ENCODE assay signal across 29 cellular contexts in genomic region chr5:5751987-5752386, GRCh38.
DNase-seq lines count a peak whose midpoint lies in the region; ATAC-seq, FAIRE-seq and TF ChIP-seq lines count a peak whose summit lies in the region.
"Had no signal": no experiment of that assay in that cellular context is flagged by ENCODE, and none has a peak within 500 bp of the region (broad histone marks: within the 10 kb centered on the region; RNA-seq: fewer than 3 reads in every experiment).

No MANE protein-coding gene starts in this region.

- H3K9ac ChIP-seq in GM12878 (ENCODE audit: control insufficient read depth, insufficient read depth, low read length), result no peak overlapping the region

- FAIRE-seq in GM12878 (lab: Jason Lieb, UNC), result no peak
- FAIRE-seq: astrocyte, keratinocyte, TTC549 had no signal

- no peaks in the 10 kb centered on the region for H3K36me3 ChIP-seq in GM12878 (ENCODE audit: control insufficient read depth in 2 of 2, insufficient read depth in 2 of 2, low read length in 1 of 2)
- H3K36me3 ChIP-seq: neutrophil, tibial nerve had no signal

- RAD21 ChIA-PET in GM12878 (lab: Charles Lee; ENCODE audit: unreplicated experiment), result interaction anchor here (1.3 kb wide), 1 partner anchor 12 kb away, joined by 3 read pairs; no protein-coding TSS in a partner anchor

- H3K4me2 ChIP-seq in GM12878 (ENCODE audit: control insufficient read depth, insufficient read depth), result peak overlapping the region; percentile 82

- no peak for TF ChIP-seq RAD21 in GM12878 (IDR thresholded peaks at IDR 0.05; ENCODE audit: insufficient read depth, low read depth, low read length)

- H3K27me3 ChIP-seq in GM12878 (replicated peaks in 1 of 2; ENCODE audit: control insufficient read depth in 2 of 2, insufficient read depth in 2 of 2, low read length in 1 of 2), result no peaks in the 10 kb centered on the region
- H3K27me3 ChIP-seq: neutrophil, tibial nerve had no signal

- no peaks in the 10 kb centered on the region; the same call in 1 of the 3 replicates for H3K9me3 ChIP-seq in GM12878 (replicated peaks; ENCODE audit: control insufficient read depth, insufficient read depth, low read length)
- H3K9me3 ChIP-seq: neutrophil, psoas muscle had no signal

- peaks cover 56% of the 10 kb centered on the region for H3K4me1 ChIP-seq in GM12878 (ENCODE audit: control insufficient read depth, insufficient read depth, low read length)
- H3K4me1 ChIP-seq: psoas muscle, tibial nerve had no signal

- CTCF ChIA-PET in GM12878 (lab: Yijun Ruan, JAX), result no interaction called here

- H3K79me2 ChIP-seq in GM12878 (ENCODE audit: control insufficient read depth, insufficient read depth, low read length), result no peaks in the 10 kb centered on the region

- POLR2A ChIA-PET in GM12878 (lab: Charles Lee), result interaction anchor here (0.5 to 0.8 kb wide), 2 partner anchors 13 to 16 kb away, joined by 3 read pairs; no protein-coding TSS in a partner anchor

- H3K4me3 ChIP-seq in GM12864 (ENCODE audit: low read depth, low read length), result peak overlapping the region; percentile 13
- H3K4me3 ChIP-seq in GM12878, result peak overlapping the region; percentile 14; the same call in 1 of the 2 replicates
- H3K4me3 ChIP-seq: lung, psoas muscle, tibial nerve had no signal

- H2AFZ ChIP-seq in GM12878 (ENCODE audit: control insufficient read depth, low read depth, low read length), result peak overlapping the region; percentile 18

- BruUV-seq in GM12878 (replicated peaks; lab: Mats Ljungman, UMichigan), result no TSS peak

- 2% methylated on average over 7 of the region's 7 CpGs for WGBS in GM12878 (ENCODE audit: insufficient coverage, insufficient replicate concordance, low lambda C conversion rate, missing lambda C conversion rate)

- intact Hi-C loops in GM12878 (cut with micrococcal nuclease; ENCODE audit: unreplicated experiment), result loop anchor here (5.0 to 10.0 kb wide), 4 partner anchors 257 to 963 kb away; partner anchors contain the start of genes ICE1, MED10 and TENT4A

- TF ChIP-seq POLR2A in GM12878 (IDR thresholded peaks at IDR 0.05; ENCODE audit: low read depth, low read length), result no peak

- DNase-seq in GM12864 (ENCODE audit: low read depth) (no peak), NCI-H345 (lab: John Stamatoyannopoulos, UW) (peak; percentile 83), GM12878 (ENCODE audit: low read depth, low spot score) (peak; percentile 28), NCI-H526 treated with DMSO at 0.1 percent for 48 hours (lab: John Stamatoyannopoulos, UW) (no peak)
- no peak for DNase-seq in activated CD4-positive, alpha-beta T cell treated with anti-CD3 and anti-CD28 coated beads for 1 hour
- DNase-seq: activated CD4-positive, alpha-beta T cell treated with anti-CD3 and anti-CD28 coated beads for 48 hours; CD8-positive, alpha-beta memory T cell; cerebellar nuclear complex; DND-41; erythroblast; foreskin melanocyte; H7; hypothalamus; NCI-H446; OCI-M1; psoas muscle; SHP77; stimulated activated CD4-positive, alpha-beta T cell treated with anti-CD3 and anti-CD28 coated beads, Interleukin-2, amount 100 ng/mL, for 24 hours; stimulated activated naive CD4-positive, alpha-beta T cell had no signal

- H3K27ac ChIP-seq in GM12878 (ENCODE audit: control insufficient read depth, insufficient read depth), result peak overlapping the region; percentile 57
- H3K27ac ChIP-seq: HL-60, neutrophil, psoas muscle, tibial nerve had no signal

- SMC1A ChIA-PET in GM12878 (lab: Charles Lee; ENCODE audit: uncharacterized antibody, unreplicated experiment), result interaction anchor here (0.9 kb wide), 1 partner anchor 12 kb away, joined by 3 read pairs; no protein-coding TSS in a partner anchor

- peak; percentile 19 for ATAC-seq in GM21723 (IDR thresholded peaks at IDR 0.05; ENCODE audit: unreplicated experiment)
- ATAC-seq in GM12878, result peak; percentile 42
- no peak for ATAC-seq in GM18861 (IDR thresholded peaks at IDR 0.05; ENCODE audit: unreplicated experiment)
- ATAC-seq: activated naive CD4-positive, alpha-beta T cell treated with anti-CD3 and anti-CD28 coated beads, Interleukin-2, amount 50 U/mL, for 72 hours; psoas muscle had no signal

- no peaks in the 10 kb centered on the region for H4K20me1 ChIP-seq in GM12878 (ENCODE audit: control insufficient read depth, insufficient read depth)

- TF ChIP-seq CTCF in GM12864 (IDR thresholded peaks at IDR 0.05; ENCODE audit: low read depth, low read length, missing control alignments) (no peak), GM12878 (IDR thresholded peaks at IDR 0.05 in 2 of 3, conservative IDR thresholded peaks at IDR 0.05 in 1 of 3; ENCODE audit: control insufficient read depth in 2 of 3, extremely low read depth in 1 of 3, insufficient read depth in 1 of 3, low read depth in 3 of 3, low read length in 3 of 3) (no peak)

- in situ Hi-C loops in GM12878 (cut with MboI), result loop anchor here (10.0 kb wide), 1 partner anchor 983 kb away; no protein-coding TSS in a partner anchor

- no peak for TF ChIP-seq EP300 in GM12878 (IDR thresholded peaks at IDR 0.05; ENCODE audit: borderline replicate concordance in 1 of 2, control insufficient read depth in 1 of 2, low read depth in 2 of 2, low read length in 2 of 2)

TF ChIP-seq in GM12878, 131 proteins besides CTCF, POLR2A, EP300 and RAD21:
- TF ChIP-seq IKZF2 (IDR thresholded peaks at IDR 0.05) (peak in 1 of 2 experiments; percentile 34; a peak in 2 of 4 replicates), ETV6 (conservative IDR thresholded peaks at IDR 0.05 in 1 of 2, IDR thresholded peaks at IDR 0.05 in 1 of 2; ENCODE audit: borderline replicate concordance in 1 of 2, low read depth in 1 of 2) (0 out of 4 replicates have a peak, but pooled peaks of 1 of the 2 experiments have one; percentile 25), BHLHE40 (IDR thresholded peaks at IDR 0.05; ENCODE audit: borderline replicate concordance in 1 of 2, low read depth in 2 of 2, low read length in 1 of 2) (peak; percentile 58 to 76; a peak in 2 of 4 replicates), RUNX3 (IDR thresholded peaks at IDR 0.05; ENCODE audit: low read length) (peak; percentile 15; the same call in 1 of the 2 replicates), ZNF217 (IDR thresholded peaks at IDR 0.05) (no peak), SKIL (IDR thresholded peaks at IDR 0.05; ENCODE audit: low read depth, poor library complexity, severe bottlenecking) (no peak), ZBTB40 (IDR thresholded peaks at IDR 0.05; ENCODE audit: borderline replicate concordance) (no peak), MYC (IDR thresholded peaks at IDR 0.05; ENCODE audit: insufficient read depth, insufficient read length, insufficient replicate concordance, low read length, severe bottlenecking) (no peak), NR2F1 (conservative IDR thresholded peaks at IDR 0.05) (peak; percentile 51), EED (IDR thresholded peaks at IDR 0.05; ENCODE audit: low read depth) (peak; percentile 56; the same call in 1 of the 2 replicates)

Comparison
In these comparisons a context has a peak if more than half of its experiments do, and no peak if none do; other contexts are left out.
1. DNase-seq: peak in NCI-H345 (single experiment) and GM12878 (single experiment); none in GM12864 (single experiment), NCI-H526 treated with DMSO at 0.1 percent for 48 hours (single experiment) and activated CD4-positive, alpha-beta T cell treated with anti-CD3 and anti-CD28 coated beads for 1 hour (single experiment).